ENCODE assay signal across 26 cellular contexts in the genomic region with DNA sequence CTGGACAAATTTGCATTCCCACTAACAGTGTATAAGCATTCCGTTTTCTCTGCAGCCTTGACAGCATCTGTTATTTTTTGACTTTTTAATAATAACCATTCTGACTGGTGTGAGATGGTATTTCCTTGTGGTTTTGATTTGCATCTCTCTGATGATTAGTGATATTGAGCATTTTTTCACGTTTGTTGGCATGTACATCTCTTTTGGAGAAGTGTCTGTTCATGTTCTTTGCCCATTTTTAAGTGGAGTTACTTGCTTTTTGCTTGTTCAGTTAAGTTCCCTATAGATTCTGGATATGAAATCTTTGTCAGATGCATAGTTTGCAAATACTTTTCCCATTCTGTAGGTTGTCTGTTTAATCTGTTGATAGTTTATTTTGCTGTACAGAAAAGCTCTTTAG.
"Had no signal": no experiment of that assay in that cellular context is flagged by ENCODE, and none has a peak within 500 bp of the region (broad histone marks: within the 10 kb centered on the region; RNA-seq: fewer than 3 reads in every experiment).

No MANE protein-coding gene starts in this region.

- H3K27me3 ChIP-seq: dorsolateral prefrontal cortex, esophagus squamous epithelium, gastrocnemius medialis, heart right ventricle, left lung had no signal

- H3K4me3 ChIP-seq: coronary artery, dorsolateral prefrontal cortex, esophagus squamous epithelium, gastrocnemius medialis, heart right ventricle, left lung, lower lobe of right lung, mucosa of descending colon had no signal

- DNase-seq: dermis blood vessel endothelial cell; dorsolateral prefrontal cortex; effector CD4-positive, alpha-beta T cell; effector memory CD4-positive, alpha-beta T cell; erythroblast; esophagus squamous epithelium; foreskin fibroblast; foreskin melanocyte; gastrocnemius medialis; glutamatergic neuron; head of caudate nucleus; heart right ventricle; hippocampal formation; left cardiac atrium; left lung; left ventricle myocardium superior; lower lobe of right lung; mesenchymal stem cell; mucosa of descending colon; naive B cell had no signal

- H3K36me3 ChIP-seq: esophagus squamous epithelium, gastrocnemius medialis, heart right ventricle, left lung, lower lobe of right lung had no signal

- FAIRE-seq: colon, islet of Langerhans, keratinocyte had no signal

- H3K9me3 ChIP-seq: gastrocnemius medialis, left lung, lower lobe of right lung, mucosa of descending colon had no signal

- ATAC-seq: esophagus mucosa, gastrocnemius medialis, heart right ventricle, left cardiac atrium, left lung, left ventricle myocardium superior, lower lobe of right lung, mucosa of descending colon had no signal

- H3K4me1 ChIP-seq: esophagus squamous epithelium, gastrocnemius medialis, heart right ventricle, left lung, lower lobe of right lung had no signal

- H3K27ac ChIP-seq: coronary artery, dorsolateral prefrontal cortex, epithelial cell of prostate, esophagus squamous epithelium, gastrocnemius medialis, heart right ventricle, left lung, lower lobe of right lung had no signal
